Comparison of ENCODE assay signal across 15 cellular contexts in the genomic region with DNA sequence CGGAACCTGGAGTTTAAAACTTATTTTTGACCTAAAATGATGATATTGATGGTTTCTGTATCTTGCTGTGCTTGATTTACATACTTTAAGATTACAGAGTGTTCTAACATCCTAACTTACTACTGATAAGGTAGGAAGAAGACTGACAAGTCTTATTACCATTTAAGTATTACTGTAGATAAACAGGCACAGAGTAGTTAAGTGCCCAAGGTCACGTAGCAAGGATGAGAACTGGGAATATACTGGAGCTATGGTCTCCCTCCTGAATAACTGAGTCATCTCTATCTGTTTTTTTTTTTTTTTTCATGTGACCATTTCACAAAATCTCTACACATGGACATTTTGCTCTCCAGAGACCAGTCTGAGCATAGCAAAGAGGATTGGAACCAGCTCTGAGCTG.
DNase-seq lines count a peak whose midpoint lies in the region; ATAC-seq and TF ChIP-seq lines count a peak whose summit lies in the region.
"Had no signal": no experiment of that assay in that cellular context is flagged by ENCODE, and none has a peak within 500 bp of the region (broad histone marks: within the 10 kb centered on the region; RNA-seq: fewer than 3 reads in every experiment).

No MANE protein-coding gene starts in this region.

- WGBS in spleen, 5 donors, result 86 to 94% (median 88%) methylated on average over 2 of the region's 2 CpGs

- no peak overlapping the region for H3K4me3 ChIP-seq in right atrium auricular region
- no peak overlapping the region for H3K4me3 ChIP-seq in SJCRH30
- H3K4me3 ChIP-seq in spleen, result no peak overlapping the region
- H3K4me3 ChIP-seq: GM12878 had no signal

- ATAC-seq in Right ventricle myocardium inferior, result peak; percentile 36
- ATAC-seq: GM12878 had no signal

- no peaks in the 10 kb centered on the region for H3K27me3 ChIP-seq in right atrium auricular region
- H3K27me3 ChIP-seq in SJCRH30, result no peaks in the 10 kb centered on the region
- H3K27me3 ChIP-seq in spleen (replicated peaks in 1 of 7), result peaks cover 0 to 4% (median 0%) of the 10 kb centered on the region in 7 donors
- H3K27me3 ChIP-seq: BE2C had no signal

- DNase-seq in Right ventricle myocardium inferior (ENCODE audit: missing footprints) (no peak), right atrium auricular region (ENCODE audit: low spot score) (no peak), RPMI7951 (ENCODE audit: low read depth) (peak; percentile 7), cerebellar cortex (ENCODE audit: low spot score) (peak; percentile 24), stromal cell of bone marrow (ENCODE audit: low read depth) (peak; percentile 11), SJCRH30 (no peak), NCI-H2227 (lab: John Stamatoyannopoulos, UW; ENCODE audit: unreplicated experiment) (no peak), spleen (no peak)
- DNase-seq: CD4-positive, alpha-beta memory T cell; DMS53; GOT3; H9 had no signal

- H3K36me3 ChIP-seq in right atrium auricular region (no peaks in the 10 kb centered on the region), SJCRH30 (no peaks in the 10 kb centered on the region), spleen (no peaks in the 10 kb centered on the region)
- H3K36me3 ChIP-seq: BE2C had no signal

- intact Hi-C loops in Right ventricle myocardium inferior (cut with DNase I), result loop anchor here (10.0 kb wide), 1 partner anchor 608 kb away; no protein-coding TSS in a partner anchor
- intact Hi-C loops in spleen (cut with DNase I; ENCODE audit: low total_unique reads), result no loop called here

- no peak overlapping the region for H3K27ac ChIP-seq in right atrium auricular region
- H3K27ac ChIP-seq in SJCRH30, result no peak overlapping the region
- no peak overlapping the region for H3K27ac ChIP-seq in spleen
- H3K27ac ChIP-seq: C4-2B had no signal

- peaks cover 0 to 22% of the 10 kb centered on the region in 2 donors for H3K4me1 ChIP-seq in right atrium auricular region
- peaks cover 11% of the 10 kb centered on the region; the same call in 1 of the 2 replicates for H3K4me1 ChIP-seq in SJCRH30
- no peaks in the 10 kb centered on the region for H3K4me1 ChIP-seq in spleen

- TF ChIP-seq POLR2A in spleen (IDR thresholded peaks at IDR 0.05), result no peak

- H3K9me3 ChIP-seq in right atrium auricular region (no peaks in the 10 kb centered on the region), SJCRH30 (replicated peaks) (no peaks in the 10 kb centered on the region), spleen (peaks cover 0 to under 1% (median 0%) of the 10 kb centered on the region in 8 donors)
- H3K9me3 ChIP-seq: BE2C had no signal

- TF ChIP-seq CTCF in right atrium auricular region (IDR thresholded peaks at IDR 0.05) (no peak), spleen (IDR thresholded peaks at IDR 0.05 in 8 of 11, conservative IDR thresholded peaks at IDR 0.05 in 3 of 11) (no peak)

Comparison
In these comparisons a context has a peak if more than half of its experiments do, and no peak if none do; other contexts are left out.
1. DNase-seq: peak in RPMI7951 (single experiment), cerebellar cortex (single experiment) and stromal cell of bone marrow (single experiment); none in Right ventricle myocardium inferior (single experiment), right atrium auricular region (single experiment), SJCRH30 (0 of 2), NCI-H2227 (single experiment) and spleen (single experiment).